Comparison of ENCODE assay signal across 20 cellular contexts in the genomic region with DNA sequence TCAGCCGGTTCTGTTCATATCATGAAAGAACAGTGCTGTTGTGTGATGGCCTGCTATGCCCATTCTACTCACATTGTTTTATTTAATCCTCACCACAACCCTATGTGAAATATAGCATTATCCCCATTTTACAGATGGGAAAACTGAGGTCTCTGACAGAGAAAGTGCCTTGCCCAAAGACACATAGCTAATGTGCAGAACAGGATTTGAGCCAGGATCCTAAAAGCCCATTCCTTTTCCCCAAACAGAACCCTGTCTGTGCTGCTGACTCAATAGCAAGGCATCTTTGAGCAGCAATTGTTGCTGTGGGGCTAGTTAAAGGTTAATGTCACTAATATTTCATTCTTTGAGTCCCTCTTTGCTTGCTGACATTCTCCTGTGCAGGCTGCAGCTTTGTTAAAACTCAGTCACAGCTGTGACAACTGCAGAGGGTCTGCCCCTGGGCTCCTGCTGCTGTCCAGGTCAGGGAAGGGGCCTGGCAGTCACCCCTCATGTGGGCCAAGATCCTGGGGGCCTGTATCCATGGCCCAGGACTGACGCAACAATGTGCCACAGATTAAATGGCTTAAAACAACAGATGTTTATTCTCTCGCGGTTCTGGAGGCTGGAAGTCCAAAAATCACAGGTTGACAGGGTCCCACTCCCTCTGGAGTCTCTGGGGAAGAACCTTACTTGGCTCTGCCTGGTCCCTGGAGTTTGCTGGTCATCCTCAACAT. TPM values are rescaled to one million over a fixed set of nuclear protein-coding genes. Genes with fewer than 3 reads are reported as not detected.
DNase-seq lines count a peak whose midpoint lies in the region; ATAC-seq, FAIRE-seq and TF ChIP-seq lines count a peak whose summit lies in the region.
"Had no signal": no experiment of that assay in that cellular context is flagged by ENCODE, and none has a peak within 500 bp of the region (broad histone marks: within the 10 kb centered on the region; RNA-seq: fewer than 3 reads in every experiment).

No MANE protein-coding gene starts in this region.

- H3K9ac ChIP-seq in HepG2 (ENCODE audit: insufficient read depth, low read depth, low read length) (no peak overlapping the region), neural progenitor cell (no peak overlapping the region), smooth muscle cell (ENCODE audit: low read depth) (no peak overlapping the region)
- H3K9ac ChIP-seq: BLaER1 treated with 17β-estradiol and CSF1 and Interleukin-3, amounts not matched to agents 10 nM and 100 nM had no signal

- ATAC-seq in HepG2 (no peak), right lobe of liver (no peak)

- H3K36me3 Mint-ChIP-seq in neural progenitor cell: peaks cover 9% of the 10 kb centered on the region
- H3K36me3 Mint-ChIP-seq: CD8-positive, alpha-beta memory T cell had no signal

- H3K4me1 Mint-ChIP-seq in neural progenitor cell: peaks cover 41% of the 10 kb centered on the region
- H3K4me1 Mint-ChIP-seq: CD8-positive, alpha-beta memory T cell had no signal

- H3K4me2 ChIP-seq in HepG2 (ENCODE audit: low read depth, low read length) (no peak overlapping the region), neural progenitor cell (no peak overlapping the region), smooth muscle cell (no peak overlapping the region)
- H3K4me2 ChIP-seq: BLaER1 treated with 17β-estradiol and CSF1 and Interleukin-3, amounts not matched to agents 10 nM and 100 nM had no signal

- H3K4me3 ChIP-seq in HepG2 (replicated peaks in 1 of 3; ENCODE audit: insufficient read depth in 1 of 3, low read depth in 2 of 3, low read length in 3 of 3) (no peak overlapping the region), right lobe of liver (no peak overlapping the region), fibroblast of villous mesenchyme (ENCODE audit: low read depth, low read length) (no peak overlapping the region), neural progenitor cell (no peak overlapping the region), smooth muscle cell (no peak overlapping the region)
- H3K4me3 ChIP-seq: BLaER1 treated with 17β-estradiol and CSF1 and Interleukin-3, amounts not matched to agents 10 nM and 100 nM had no signal

- no peak overlapping the region for H3K27ac ChIP-seq in HepG2 (ENCODE audit: extremely low read length, insufficient read depth, low read length)
- H3K27ac ChIP-seq in right lobe of liver: no peak overlapping the region
- H3K27ac ChIP-seq in neural progenitor cell: no peak overlapping the region
- no peak overlapping the region for H3K27ac ChIP-seq in smooth muscle cell (ENCODE audit: low read depth)
- H3K27ac ChIP-seq: BLaER1 treated with 17β-estradiol and CSF1 and Interleukin-3, amounts not matched to agents 10 nM and 100 nM; HL-60 had no signal

- no peaks in the 10 kb centered on the region for H3K9me3 ChIP-seq in HepG2 (ENCODE audit: low read length)
- no peaks in the 10 kb centered on the region for H3K9me3 ChIP-seq in right lobe of liver
- no peaks in the 10 kb centered on the region for H3K9me3 ChIP-seq in neural progenitor cell (ENCODE audit: low read depth)
- H3K9me3 ChIP-seq in smooth muscle cell (replicated peaks; ENCODE audit: low read depth): peaks cover 4% of the 10 kb centered on the region
- H3K9me3 ChIP-seq: BLaER1 treated with 17β-estradiol and CSF1 and Interleukin-3, amounts not matched to agents 10 nM and 100 nM had no signal

- in situ Hi-C loops in HepG2 (cut with HindIII; ENCODE audit: extremely low pct_ligation_motif_present, low pct_unique_long_range_greater_than_20kb): no loop called here

- H3K36me3 ChIP-seq in HepG2 (replicated peaks in 1 of 2; ENCODE audit: control insufficient read depth in 1 of 2, insufficient read depth in 2 of 2, low read length in 2 of 2) (no peaks in the 10 kb centered on the region), right lobe of liver (no peaks in the 10 kb centered on the region), neural progenitor cell (no peaks in the 10 kb centered on the region), smooth muscle cell (ENCODE audit: low read depth) (no peaks in the 10 kb centered on the region)
- H3K36me3 ChIP-seq: BLaER1 treated with 17β-estradiol and CSF1 and Interleukin-3, amounts not matched to agents 10 nM and 100 nM had no signal

- H3K4me1 ChIP-seq in HepG2 (ENCODE audit: insufficient read depth, low read length): no peaks in the 10 kb centered on the region
- H3K4me1 ChIP-seq in right lobe of liver: no peaks in the 10 kb centered on the region
- peaks cover 3% of the 10 kb centered on the region for H3K4me1 ChIP-seq in neural progenitor cell
- peaks cover 23% of the 10 kb centered on the region for H3K4me1 ChIP-seq in smooth muscle cell (ENCODE audit: low read depth)
- H3K4me1 ChIP-seq: BLaER1 treated with 17β-estradiol and CSF1 and Interleukin-3, amounts not matched to agents 10 nM and 100 nM had no signal

- 46% methylated on average over 2 of the region's 4 CpGs for WGBS in HepG2 (ENCODE audit: low lambda C conversion rate)
- 93% methylated on average over 3 of the region's 4 CpGs for WGBS in right lobe of liver (ENCODE audit: insufficient coverage, low coverage, low lambda C conversion rate, missing lambda C conversion rate)
- 93% methylated on average over 4 of the region's 4 CpGs for WGBS in smooth muscle cell (ENCODE audit: low lambda C conversion rate)

- TF ChIP-seq POLR2A in HepG2 (IDR thresholded peaks at IDR 0.05; ENCODE audit: insufficient read depth in 1 of 2, low read depth in 2 of 2, low read length in 2 of 2) (no peak), right lobe of liver (IDR thresholded peaks at IDR 0.05) (no peak)

- CTCF ChIA-PET in HepG2 (lab: Yijun Ruan, JAX; ENCODE audit: low intra/inter-chr PET ratio, low total read pairs): no interaction called here

- no peak overlapping the region for H3K27ac Mint-ChIP-seq in neural progenitor cell
- H3K27ac Mint-ChIP-seq: CD8-positive, alpha-beta memory T cell; H9 had no signal

- TF ChIP-seq EP300 in HepG2 (IDR thresholded peaks at IDR 0.05; ENCODE audit: low read depth in 2 of 2, low read length in 2 of 2) (no peak), HepG2 (CRISPR knock-in tag; IDR thresholded peaks at IDR 0.05; ENCODE audit: borderline replicate concordance) (no peak)

- DNase-seq in HepG2 (ENCODE audit: low spot score) (no peak), right lobe of liver (no peak), fibroblast of villous mesenchyme (ENCODE audit: low read depth) (peak; percentile 67), neural progenitor cell (ENCODE audit: low spot score) (no peak), GDM1 (lab: John Stamatoyannopoulos, UW) (no peak), activated gamma-delta T cell treated with Interleukin-2 at 50 U/mL for 16 hours (no peak), smooth muscle cell (lab: John Stamatoyannopoulos, UW; ENCODE audit: unreplicated experiment) (no peak), SHP77 treated with DMSO at 0.1 percent for 48 hours (lab: John Stamatoyannopoulos, UW) (no peak)
- DNase-seq: 8988T; CD8-positive, alpha-beta memory T cell; DMS79 treated with DMSO at 0.1 percent for 48 hours; H9; NCI-H1417; NCI-H187 treated with DMSO at 0.1 percent for 48 hours; NCI-H446 had no signal

- TF ChIP-seq CTCF in HepG2 (CRISPR knock-in tag; IDR thresholded peaks at IDR 0.05) (no peak), right lobe of liver (IDR thresholded peaks at IDR 0.05) (no peak), fibroblast of villous mesenchyme (IDR thresholded peaks at IDR 0.05; ENCODE audit: insufficient read depth, low read depth, low read length) (no peak), neural progenitor cell (IDR thresholded peaks at IDR 0.05) (no peak), smooth muscle cell (IDR thresholded peaks at IDR 0.05; ENCODE audit: borderline replicate concordance, insufficient read depth, poor library complexity, severe bottlenecking) (no peak)

- peaks cover 6% of the 10 kb centered on the region for H3K27me3 Mint-ChIP-seq in neural progenitor cell (ENCODE audit: insufficient read depth, low read depth)

- no peak for FAIRE-seq in HepG2 (lab: Jason Lieb, UNC)
- FAIRE-seq: GM12892, GM19239, HTR-8/SVneo had no signal

- H3K9me3 Mint-ChIP-seq in neural progenitor cell: peaks cover 12% of the 10 kb centered on the region
- H3K9me3 Mint-ChIP-seq: CD8-positive, alpha-beta memory T cell; H9 had no signal

- intact Hi-C loops in HepG2 (cut with micrococcal nuclease; ENCODE audit: unreplicated experiment) (no loop called here), right lobe of liver (cut with DNase I) (no loop called here)

- no peaks in the 10 kb centered on the region for H4K20me1 ChIP-seq in HepG2 (ENCODE audit: insufficient read depth, low read length)
- no peaks in the 10 kb centered on the region for H4K20me1 ChIP-seq in neural progenitor cell (ENCODE audit: low read depth)
- H4K20me1 ChIP-seq in smooth muscle cell (ENCODE audit: low read depth): peaks cover 12% of the 10 kb centered on the region
- H4K20me1 ChIP-seq: BLaER1 treated with 17β-estradiol and CSF1 and Interleukin-3, amounts not matched to agents 10 nM and 100 nM had no signal

- POLR2A ChIA-PET in HepG2 (lab: Yijun Ruan, JAX): no interaction called here

- H3K79me2 ChIP-seq in HepG2 (ENCODE audit: insufficient read depth, low read length) (no peaks in the 10 kb centered on the region), neural progenitor cell (ENCODE audit: low read depth) (no peaks in the 10 kb centered on the region), smooth muscle cell (ENCODE audit: low read depth) (peaks cover 76% of the 10 kb centered on the region)

- peak overlapping the region; percentile 55 for H3K4me3 Mint-ChIP-seq in neural progenitor cell
- H3K4me3 Mint-ChIP-seq: CD8-positive, alpha-beta memory T cell; H9 had no signal

- TF ChIP-seq RAD21 in HepG2 (CRISPR knock-in tag; IDR thresholded peaks at IDR 0.05): no peak

- H3K27me3 ChIP-seq in HepG2 (ENCODE audit: control insufficient read depth in 1 of 2, insufficient read depth in 2 of 2, low read length in 2 of 2) (no peaks in the 10 kb centered on the region; a peak in 2 of 5 replicates), right lobe of liver (no peaks in the 10 kb centered on the region), neural progenitor cell (no peaks in the 10 kb centered on the region), smooth muscle cell (ENCODE audit: low read depth) (no peaks in the 10 kb centered on the region)
- H3K27me3 ChIP-seq: BLaER1 treated with 17β-estradiol and CSF1 and Interleukin-3, amounts not matched to agents 10 nM and 100 nM had no signal

- H3F3A ChIP-seq in neural progenitor cell (ENCODE audit: low read depth) (no peaks in the 10 kb centered on the region), smooth muscle cell (ENCODE audit: low read depth) (peaks cover 34% of the 10 kb centered on the region)

- H2AFZ ChIP-seq in HepG2 (ENCODE audit: low read length) (no peak overlapping the region), neural progenitor cell (replicated peaks) (no peak overlapping the region), smooth muscle cell (ENCODE audit: low read depth) (no peak overlapping the region)

- no TSS peak for BruUV-seq in HepG2 (replicated peaks; lab: Mats Ljungman, UMichigan)

RNA-seq across cellular contexts. Expression of a gene that starts 40.4 kb away (rescaled TPM):
- total RNA-seq in HepG2 (2016; rRNA removed; fragmentation: Illumina TruSeq; extraction: Trizol) (not detected in 2 replicates), right lobe of liver (1 to 10 TPM in 4 of 6 experiments, under 1 TPM in 2; 0.50 to 2.2 (median 1.1) TPM), fibroblast of villous mesenchyme (5.5 and 7.3 TPM in 2 replicates), neural progenitor cell (ENCODE audit: low replicate concordance) (4.8 and 6.9 TPM in 2 replicates), smooth muscle cell (36.7 and 47.2 TPM in 2 replicates)
- total RNA-seq in HepG2 (2016; cell fraction: cytosol; rRNA removed; fragmentation: Illumina TruSeq; extraction: Trizol; ENCODE audit: low read depth): not detected in 2 replicates
- not detected in 2 replicates for total RNA-seq in HepG2 (2016; cell fraction: insoluble cytoplasmic fraction; rRNA removed; fragmentation: Illumina TruSeq; extraction: Trizol)
- total RNA-seq in HepG2 (2016; cell fraction: membrane; rRNA removed; fragmentation: Illumina TruSeq; extraction: Trizol): not detected in 2 replicates
- not detected in 2 replicates for total RNA-seq in HepG2 (2016; cell fraction: nucleus; rRNA removed; fragmentation: Illumina TruSeq; extraction: Trizol)
- polyA plus RNA-seq in HepG2 (2011; rRNA removed) (not detected in 2 replicates), smooth muscle cell (35.4 and 43.3 TPM in 2 replicates)
- not detected in 2 replicates for polyA plus RNA-seq in HepG2 (2011; cell fraction: cytosol; rRNA removed)
- 0.03 TPM in 2 replicates for polyA plus RNA-seq in HepG2 (2011; cell fraction: nucleus; rRNA removed)
- polyA plus RNA-seq in HepG2 (2012): not detected in 2 replicates
- not detected in 2 replicates for polyA plus RNA-seq in HepG2 (2016; cell fraction: cytosol; fragmentation: Illumina TruSeq; extraction: Trizol; ENCODE audit: low read depth)
- polyA plus RNA-seq in HepG2 (2016; cell fraction: insoluble cytoplasmic fraction; fragmentation: Illumina TruSeq; extraction: Trizol; ENCODE audit: low read depth): not detected in 2 replicates
- not detected in 2 replicates for polyA plus RNA-seq in HepG2 (2016; cell fraction: membrane; fragmentation: Illumina TruSeq; extraction: Trizol; ENCODE audit: low read depth)
- not detected in 2 replicates for polyA plus RNA-seq in HepG2 (2016; cell fraction: nucleus; fragmentation: Illumina TruSeq; extraction: Trizol; ENCODE audit: insufficient read depth, low read depth)
- 0.75 TPM in 1 of 2 replicates, not detected in the other for polyA minus RNA-seq in HepG2 (2011; rRNA and poly(A)+ RNA removed; ENCODE audit: low replicate concordance)
- polyA minus RNA-seq in HepG2 (2011; cell fraction: cytosol; rRNA and poly(A)+ RNA removed): not detected in 2 replicates
- polyA minus RNA-seq in HepG2 (2011; cell fraction: nucleus; rRNA and poly(A)+ RNA removed): not detected in 2 replicates
